In genomic region chr1:31788138-31788824, GRCh38 we compare ENCODE assay signal across 8 cellular contexts. TPM values are rescaled to one million over a fixed set of nuclear protein-coding genes. Genes with fewer than 3 reads are reported as not detected.
DNase-seq lines count a peak whose midpoint lies in the region; ATAC-seq, FAIRE-seq and TF ChIP-seq lines count a peak whose summit lies in the region.

No MANE protein-coding gene starts in this region.

- H3K27ac ChIP-seq in HEK293 (ENCODE audit: extremely low read depth, low read depth, low read length), result no peak overlapping the region; the same call in 1 of the 2 replicates
- peak overlapping the region; percentile 97 for H3K27ac ChIP-seq in angular gyrus (ENCODE audit: low read depth, low read length)
- H3K27ac ChIP-seq in right cardiac atrium (ENCODE audit: low read length), result peak overlapping the region; percentile 66

- H3K4me1 ChIP-seq in HEK293 (ENCODE audit: control insufficient read depth, insufficient read depth, low read length) (no peaks in the 10 kb centered on the region), right cardiac atrium (ENCODE audit: control insufficient read depth, insufficient read depth, low read length) (no peaks in the 10 kb centered on the region)

- ATAC-seq in right cardiac atrium, result peak; percentile 89 to 92

- DNase-seq in NAMALWA (ENCODE audit: low spot score) (peak; percentile 97), T-helper 2 cell (peak; percentile 76 to 87 (median 83)), right cardiac atrium (peak; percentile 94 to 98 (median 97)), pulmonary artery endothelial cell (ENCODE audit: low read depth, low spot score) (peak; percentile 49), urothelium cell line (ENCODE audit: low spot score) (peak; percentile 97)

- CTCF ChIA-PET in HEK293 (lab: Yijun Ruan, JAX), result interaction anchor here (0.6 to 5.4 kb wide), 44 partner anchors 8 to 804 kb away, joined by 3 to 99 read pairs (median 5); partner anchors contain the start of gene ADGRB2

- intact Hi-C loops in right cardiac atrium (cut with DNase I), result loop anchor here in 3 of 4 donors (2.0 to 10.0 kb wide), 5 partner anchors 73 to 223 kb away; no protein-coding TSS in a partner anchor

- no peaks in the 10 kb centered on the region for H3K27me3 ChIP-seq in right cardiac atrium (ENCODE audit: control insufficient read depth, insufficient read depth)

- H3K36me3 ChIP-seq in HEK293 (ENCODE audit: control insufficient read depth in 2 of 2, insufficient read depth in 1 of 2, low read length in 2 of 2), result no peaks in the 10 kb centered on the region

- POLR2A ChIA-PET in HEK293 (lab: Yijun Ruan, JAX), result interaction anchor here (1.0 to 1.9 kb wide), 7 partner anchors 25 to 548 kb away, joined by 3 to 12 read pairs (median 4); partner anchors contain the start of genes MARCKSL1 and PEF1

- FAIRE-seq in G401.6 (lab: Jason Lieb, UNC) (peak; percentile 91), urothelium cell line (lab: Jason Lieb, UNC) (peak; percentile 97)

- 1% methylated on average over 39 of the region's 39 CpGs for WGBS in right cardiac atrium

- H3K9me3 ChIP-seq in HEK293 (ENCODE audit: control insufficient read depth, insufficient read depth, low read depth, low read length) (no peaks in the 10 kb centered on the region), right cardiac atrium (ENCODE audit: control insufficient read depth, low read length) (no peaks in the 10 kb centered on the region)

- peak overlapping the region; percentile 64 for H3K4me3 ChIP-seq in HEK293 (ENCODE audit: low read depth, low read length)
- peak overlapping the region; percentile 60 for H3K4me3 ChIP-seq in right cardiac atrium (ENCODE audit: low read length)

- TF ChIP-seq CTCF in HEK293 (tag by site-specific recombination; IDR thresholded peaks at IDR 0.05), result no peak

TF ChIP-seq in HEK293, 187 proteins besides CTCF, POLR2A, EP300 and RAD21 (continues in another document):
- TF ChIP-seq BCL11B (tag by site-specific recombination; IDR thresholded peaks at IDR 0.05; ENCODE audit: low read depth) (no peak), ZBTB49 (tag by site-specific recombination; IDR thresholded peaks at IDR 0.05; ENCODE audit: low read depth) (no peak), GLIS2 (tag by site-specific recombination; IDR thresholded peaks at IDR 0.05) (peak; percentile 45; the same call in 1 of the 2 replicates), KLF8 (tag by site-specific recombination; IDR thresholded peaks at IDR 0.05) (peak; percentile 42), ZEB2 (tag by site-specific recombination; IDR thresholded peaks at IDR 0.05) (no peak), ZNF302 (tag by site-specific recombination; IDR thresholded peaks at IDR 0.05; ENCODE audit: low read depth) (no peak), ZSCAN5A (tag by site-specific recombination; IDR thresholded peaks at IDR 0.05) (no peak), FEZF1 (tag by site-specific recombination; IDR thresholded peaks at IDR 0.05) (no peak), ZNF416 (tag by site-specific recombination; IDR thresholded peaks at IDR 0.05) (no peak), YY1 (tag by site-specific recombination; IDR thresholded peaks at IDR 0.05) (no peak), ZBTB48 (tag by site-specific recombination; IDR thresholded peaks at IDR 0.05) (peak; percentile 45; the same call in 1 of the 2 replicates), ZNF76 (tag by site-specific recombination; IDR thresholded peaks at IDR 0.05; ENCODE audit: borderline replicate concordance, low read depth) (no peak), KLF1 (tag by site-specific recombination; IDR thresholded peaks at IDR 0.05) (0 out of 2 replicates have a peak, but pooled peaks have one; percentile 21)
- TF ChIP-seq, protein P1, sequence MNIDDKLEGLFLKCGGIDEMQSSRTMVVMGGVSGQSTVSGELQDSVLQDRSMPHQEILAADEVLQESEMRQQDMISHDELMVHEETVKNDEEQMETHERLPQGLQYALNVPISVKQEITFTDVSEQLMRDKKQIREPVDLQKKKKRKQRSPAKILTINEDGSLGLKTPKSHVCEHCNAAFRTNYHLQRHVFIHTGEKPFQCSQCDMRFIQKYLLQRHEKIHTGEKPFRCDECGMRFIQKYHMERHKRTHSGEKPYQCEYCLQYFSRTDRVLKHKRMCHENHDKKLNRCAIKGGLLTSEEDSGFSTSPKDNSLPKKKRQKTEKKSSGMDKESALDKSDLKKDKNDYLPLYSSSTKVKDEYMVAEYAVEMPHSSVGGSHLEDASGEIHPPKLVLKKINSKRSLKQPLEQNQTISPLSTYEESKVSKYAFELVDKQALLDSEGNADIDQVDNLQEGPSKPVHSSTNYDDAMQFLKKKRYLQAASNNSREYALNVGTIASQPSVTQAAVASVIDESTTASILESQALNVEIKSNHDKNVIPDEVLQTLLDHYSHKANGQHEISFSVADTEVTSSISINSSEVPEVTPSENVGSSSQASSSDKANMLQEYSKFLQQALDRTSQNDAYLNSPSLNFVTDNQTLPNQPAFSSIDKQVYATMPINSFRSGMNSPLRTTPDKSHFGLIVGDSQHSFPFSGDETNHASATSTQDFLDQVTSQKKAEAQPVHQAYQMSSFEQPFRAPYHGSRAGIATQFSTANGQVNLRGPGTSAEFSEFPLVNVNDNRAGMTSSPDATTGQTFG (tag by site-specific recombination; IDR thresholded peaks at IDR 0.05; ENCODE audit: borderline replicate concordance), result no peak
- TF ChIP-seq, protein P2, sequence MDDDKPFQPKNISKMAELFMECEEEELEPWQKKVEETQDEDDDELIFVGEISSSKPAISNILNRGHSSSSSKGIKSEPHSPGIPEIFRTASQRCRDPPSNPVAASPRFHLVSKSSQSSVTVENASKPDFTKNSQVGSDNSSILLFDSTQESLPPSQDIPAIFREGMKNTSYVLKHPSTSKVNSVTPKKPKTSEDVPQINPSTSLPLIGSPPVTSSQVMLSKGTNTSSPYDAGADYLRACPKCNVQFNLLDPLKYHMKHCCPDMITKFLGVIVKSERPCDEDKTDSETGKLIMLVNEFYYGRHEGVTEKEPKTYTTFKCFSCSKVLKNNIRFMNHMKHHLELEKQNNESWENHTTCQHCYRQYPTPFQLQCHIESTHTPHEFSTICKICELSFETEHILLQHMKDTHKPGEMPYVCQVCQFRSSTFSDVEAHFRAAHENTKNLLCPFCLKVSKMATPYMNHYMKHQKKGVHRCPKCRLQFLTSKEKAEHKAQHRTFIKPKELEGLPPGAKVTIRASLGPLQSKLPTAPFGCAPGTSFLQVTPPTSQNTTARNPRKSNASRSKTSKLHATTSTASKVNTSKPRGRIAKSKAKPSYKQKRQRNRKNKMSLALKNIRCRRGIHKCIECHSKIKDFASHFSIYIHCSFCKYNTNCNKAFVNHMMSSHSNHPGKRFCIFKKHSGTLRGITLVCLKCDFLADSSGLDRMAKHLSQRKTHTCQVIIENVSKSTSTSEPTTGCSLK (tag by site-specific recombination; IDR thresholded peaks at IDR 0.05), result no peak
- TF ChIP-seq, protein P3, sequence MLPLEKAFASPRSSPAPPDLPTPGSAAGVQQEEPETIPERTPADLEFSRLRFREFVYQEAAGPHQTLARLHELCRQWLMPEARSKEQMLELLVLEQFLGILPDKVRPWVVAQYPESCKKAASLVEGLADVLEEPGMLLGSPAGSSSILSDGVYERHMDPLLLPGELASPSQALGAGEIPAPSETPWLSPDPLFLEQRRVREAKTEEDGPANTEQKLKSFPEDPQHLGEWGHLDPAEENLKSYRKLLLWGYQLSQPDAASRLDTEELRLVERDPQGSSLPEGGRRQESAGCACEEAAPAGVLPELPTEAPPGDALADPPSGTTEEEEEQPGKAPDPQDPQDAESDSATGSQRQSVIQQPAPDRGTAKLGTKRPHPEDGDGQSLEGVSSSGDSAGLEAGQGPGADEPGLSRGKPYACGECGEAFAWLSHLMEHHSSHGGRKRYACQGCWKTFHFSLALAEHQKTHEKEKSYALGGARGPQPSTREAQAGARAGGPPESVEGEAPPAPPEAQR (tag by site-specific recombination; IDR thresholded peaks at IDR 0.05), result no peak

RNA-seq across cellular contexts. Expression of gene ADGRB2, which starts 24.1 kb away (rescaled TPM):
- total RNA-seq in right cardiac atrium, result 10 to 100 TPM; 11.8 to 14.8 (median 13.1) TPM
- polyA plus RNA-seq in right cardiac atrium, result 18.2 TPM
- total RNA-seq in pulmonary artery endothelial cell, result 0.85 and 0.92 TPM in 2 replicates

RNA-seq across cellular contexts. Expression of gene SPOCD1, which starts 27.5 kb away (rescaled TPM):
- total RNA-seq in right cardiac atrium (under 1 TPM in 3 of 4 donors, not detected in 1; 0.15 to 0.25 (median 0.17) TPM), pulmonary artery endothelial cell (32.6 and 74.8 TPM in 2 replicates)
- 0.09 TPM for polyA plus RNA-seq in right cardiac atrium

Comparison
In these comparisons a context has a peak if more than half of its experiments do, and no peak if none do; other contexts are left out.
1. RNA of gene SPOCD1, which starts 27.5 kb away (total RNA-seq): 32.6 to 74.8 TPM in pulmonary artery endothelial cell; 0.15 to 0.25 TPM in right cardiac atrium; every median in the first group is over 10 times any median in the second.
2. Peak in every context shown above with its lines, with median percentiles within 50 percentile points of each other: DNase-seq.